In the genomic region with DNA sequence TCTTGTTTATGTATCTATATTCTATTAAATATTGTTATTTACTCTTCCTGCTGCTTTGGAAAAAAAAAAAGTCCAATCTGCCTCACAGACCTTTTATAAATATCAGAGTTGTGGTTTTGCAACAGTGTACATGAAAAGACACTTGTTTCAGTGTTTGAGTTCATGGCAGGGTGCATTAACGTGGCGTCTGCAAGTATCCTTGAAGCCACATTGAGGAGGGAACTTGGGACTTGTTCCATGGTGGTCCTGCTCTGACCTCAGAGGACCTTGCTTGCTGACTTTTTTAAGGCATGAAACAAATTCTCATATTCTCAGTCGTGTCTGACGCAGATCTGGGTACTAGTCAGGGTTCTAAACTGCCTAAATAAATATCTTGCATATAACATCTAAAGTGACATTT, we compare ENCODE assay signal across 30 cellular contexts. TPM values are rescaled to one million over a fixed set of nuclear protein-coding genes. Genes with fewer than 3 reads are reported as not detected.
DNase-seq lines count a peak whose midpoint lies in the region; ATAC-seq, FAIRE-seq and TF ChIP-seq lines count a peak whose summit lies in the region.
"Had no signal": no experiment of that assay in that cellular context is flagged by ENCODE, and none has a peak within 500 bp of the region (broad histone marks: within the 10 kb centered on the region; RNA-seq: fewer than 3 reads in every experiment).

No MANE protein-coding gene starts in this region.

- TF ChIP-seq CTCF in endothelial cell (IDR thresholded peaks at IDR 0.05; ENCODE audit: unreplicated experiment) = no peak

- H4K8ac ChIP-seq in trophoblast cell (ENCODE audit: low read depth, low read length) = no peak overlapping the region

- no peak overlapping the region for H2BK5ac ChIP-seq in trophoblast cell (ENCODE audit: low read depth, low read length, poor library complexity)

- peak overlapping the region; percentile 87 for H3K27ac Mint-ChIP-seq in endothelial cell (ENCODE audit: unreplicated experiment)
- H3K27ac Mint-ChIP-seq: activated CD4-positive, alpha-beta memory T cell treated with anti-CD3 and anti-CD28 coated beads, Interleukin-2, amount 10 ng/mL, durations not matched to agents 7 days and 5 days; activated naive CD4-positive, alpha-beta T cell treated with anti-CD3 and anti-CD28 coated beads, Interleukin-2, amount 50 U/mL, for 24 hours; activated T-helper 17 cell treated with anti-CD3 and anti-CD28 coated beads, Interleukin-2, amount 50 U/mL, for 72 hours; CD14-positive monocyte; GM23338; IgD-negative memory B cell had no signal

- H3K4me3 Mint-ChIP-seq in endothelial cell (ENCODE audit: unreplicated experiment) = no peak overlapping the region
- H3K4me3 Mint-ChIP-seq: activated CD4-positive, alpha-beta memory T cell treated with anti-CD3 and anti-CD28 coated beads, Interleukin-2, amount 10 ng/mL, durations not matched to agents 7 days and 5 days; activated naive CD4-positive, alpha-beta T cell treated with anti-CD3 and anti-CD28 coated beads, Interleukin-2, amount 50 U/mL, for 24 hours; activated T-helper 17 cell treated with anti-CD3 and anti-CD28 coated beads, Interleukin-2, amount 50 U/mL, for 72 hours; CD14-positive monocyte; endodermal cell; GM23338; IgD-negative memory B cell; natural killer cell treated with Interleukin-12 subunit alpha and Interleukin-12 subunit beta and Interleukin-15 and Interleukin-18, amount 100 ng/mL, for 72 hours had no signal

- DNase-seq in GM18507 (ENCODE audit: extremely low spot score, insufficient read length, low read depth) = no peak
- DNase-seq in endothelial cell (ENCODE audit: low spot score) = no peak
- DNase-seq in trophoblast cell = no peak
- no peak for DNase-seq in Kasumi-1 (lab: John Stamatoyannopoulos, UW)
- DNase-seq in SHP77 treated with DMSO at 0.1 percent for 48 hours (lab: John Stamatoyannopoulos, UW) = no peak
- DNase-seq in NCI-H774 (lab: John Stamatoyannopoulos, UW) = no peak
- DNase-seq: activated CD4-positive, alpha-beta memory T cell treated with anti-CD3 and anti-CD28 coated beads, Interleukin-2, amount 10 ng/mL, durations not matched to agents 7 days and 5 days; DMS79; endodermal cell; lower lobe of right lung; mucosa of descending colon; NCI-H1092 treated with DMSO at 0.1 percent for 48 hours; NCI-H187 treated with DMSO at 0.1 percent for 48 hours; NCI-H526 treated with DMSO at 0.1 percent for 48 hours; Peyer's patch; SJCRH30; stimulated activated CD4-positive, alpha-beta T cell treated with anti-CD3 and anti-CD28 coated beads, Interleukin-2, amount 100 ng/mL, for 48 hours; uterus had no signal

- H4K91ac ChIP-seq in trophoblast cell (ENCODE audit: low read depth, low read length) = no peak overlapping the region

- peak; percentile 47 for FAIRE-seq in GM18507 (lab: Jason Lieb, UNC)
- FAIRE-seq: islet of Langerhans, TTC549 had no signal

- H3K9me3 Mint-ChIP-seq in endothelial cell (ENCODE audit: unreplicated experiment) = no peaks in the 10 kb centered on the region
- H3K9me3 Mint-ChIP-seq: activated CD4-positive, alpha-beta memory T cell treated with anti-CD3 and anti-CD28 coated beads, Interleukin-2, amount 10 ng/mL, durations not matched to agents 7 days and 5 days; activated naive CD4-positive, alpha-beta T cell treated with anti-CD3 and anti-CD28 coated beads, Interleukin-2, amount 50 U/mL, for 24 hours; activated T-helper 17 cell treated with anti-CD3 and anti-CD28 coated beads, Interleukin-2, amount 50 U/mL, for 72 hours; CD14-positive monocyte; endodermal cell; GM23338; IgD-negative memory B cell; natural killer cell treated with Interleukin-12 subunit alpha and Interleukin-12 subunit beta and Interleukin-15 and Interleukin-18, amount 100 ng/mL, for 72 hours had no signal

- no peaks in the 10 kb centered on the region for H3K9me3 ChIP-seq in trophoblast cell (ENCODE audit: insufficient read depth, low read depth, low read length)
- H3K9me3 ChIP-seq: lower lobe of right lung, mucosa of descending colon, Peyer's patch, SJCRH30, uterus had no signal

- H2AFZ ChIP-seq in ACC112 (ENCODE audit: low read length, unreplicated experiment) (no peak overlapping the region), trophoblast cell (ENCODE audit: insufficient read depth, low read length, poor library complexity) (no peak overlapping the region)
- H2AFZ ChIP-seq: GM23338 had no signal

- H4K12ac ChIP-seq in trophoblast cell (ENCODE audit: low read depth, low read length) = no peak overlapping the region

- H3K79me1 ChIP-seq in trophoblast cell (ENCODE audit: low read length) = no peaks in the 10 kb centered on the region

- no peak overlapping the region for H3K14ac ChIP-seq in trophoblast cell (ENCODE audit: low read length)

- no peak overlapping the region for H2BK120ac ChIP-seq in trophoblast cell (ENCODE audit: insufficient read depth, low read length, poor library complexity)

- H3K9ac ChIP-seq in trophoblast cell (ENCODE audit: low read length) = no peak overlapping the region

- H3K79me2 ChIP-seq in ACC112 (ENCODE audit: control insufficient read depth, insufficient read depth, low read length, unreplicated experiment) (peaks cover 90% of the 10 kb centered on the region), trophoblast cell (ENCODE audit: control insufficient read depth, insufficient read depth, low read length, poor library complexity) (peaks cover 3% of the 10 kb centered on the region)

- H3K18ac ChIP-seq in trophoblast cell (ENCODE audit: low read length) = no peak overlapping the region

- H3K4me1 ChIP-seq in ACC112 (ENCODE audit: control insufficient read depth, insufficient read depth, low read length, unreplicated experiment) (peaks cover 86% of the 10 kb centered on the region), trophoblast cell (ENCODE audit: control insufficient read depth in 1 of 2, insufficient read depth in 2 of 2, low read length in 2 of 2) (peaks cover 2 to 6% of the 10 kb centered on the region in 2 experiments)
- H3K4me1 ChIP-seq: uterus had no signal

- no CpG with 5 or more reads among the region's 4 CpGs for WGBS in trophoblast cell (ENCODE audit: extremely low coverage, insufficient coverage, insufficient read length)

- no peak overlapping the region for H3K4me3 ChIP-seq in ACC112 (ENCODE audit: low read depth, low read length)
- H3K4me3 ChIP-seq in trophoblast cell (ENCODE audit: low read depth, low read length) = no peak overlapping the region
- H3K4me3 ChIP-seq: GM23338, lower lobe of right lung, mucosa of descending colon, Peyer's patch, SJCRH30, smooth muscle cell, uterus had no signal

- H3K27me3 ChIP-seq in ACC112 (ENCODE audit: insufficient read depth, low read length) (no peaks in the 10 kb centered on the region), trophoblast cell (ENCODE audit: insufficient read depth, low read length) (no peaks in the 10 kb centered on the region)
- H3K27me3 ChIP-seq: Peyer's patch, SJCRH30, uterus had no signal

- H3K4me2 ChIP-seq in trophoblast cell (ENCODE audit: low read length) = no peak overlapping the region
- H3K4me2 ChIP-seq: GM23338, smooth muscle cell had no signal

- peak overlapping the region; percentile 60 for H3K27ac ChIP-seq in ACC112 (ENCODE audit: low read depth, low read length)
- no peak overlapping the region for H3K27ac ChIP-seq in trophoblast cell (ENCODE audit: low read depth, low read length)
- H3K27ac ChIP-seq: Peyer's patch, SJCRH30 had no signal

- no peak for ATAC-seq in GM19023 (IDR thresholded peaks at IDR 0.05; ENCODE audit: unreplicated experiment)
- ATAC-seq: activated CD4-positive, CD25-positive, alpha-beta regulatory T cell treated with anti-CD3 and anti-CD28 coated beads, Interleukin-2, amount 50 U/mL, for 24 hours; activated T-helper 17 cell treated with anti-CD3 and anti-CD28 coated beads, Interleukin-2, amount 50 U/mL, for 72 hours; GM23338; lower lobe of right lung; mucosa of descending colon; natural killer cell treated with Interleukin-12 subunit alpha and Interleukin-12 subunit beta and Interleukin-15 and Interleukin-18, amount 100 ng/mL, for 72 hours had no signal

- H3K4me1 Mint-ChIP-seq in endothelial cell (ENCODE audit: unreplicated experiment) = peaks cover 89% of the 10 kb centered on the region
- H3K4me1 Mint-ChIP-seq: activated CD4-positive, alpha-beta memory T cell treated with anti-CD3 and anti-CD28 coated beads, Interleukin-2, amount 10 ng/mL, durations not matched to agents 7 days and 5 days; activated naive CD4-positive, alpha-beta T cell treated with anti-CD3 and anti-CD28 coated beads, Interleukin-2, amount 50 U/mL, for 24 hours; activated T-helper 17 cell treated with anti-CD3 and anti-CD28 coated beads, Interleukin-2, amount 50 U/mL, for 72 hours; IgD-negative memory B cell had no signal

- H3K36me3 Mint-ChIP-seq in endothelial cell (ENCODE audit: low read depth, unreplicated experiment) = peaks cover 11% of the 10 kb centered on the region
- H3K36me3 Mint-ChIP-seq: activated naive CD4-positive, alpha-beta T cell treated with anti-CD3 and anti-CD28 coated beads, Interleukin-2, amount 50 U/mL, for 24 hours; CD14-positive monocyte; IgD-negative memory B cell; natural killer cell treated with Interleukin-12 subunit alpha and Interleukin-12 subunit beta and Interleukin-15 and Interleukin-18, amount 100 ng/mL, for 72 hours had no signal

- peak overlapping the region; percentile 19 for H3K4ac ChIP-seq in trophoblast cell (ENCODE audit: low read depth, low read length)

- no peak overlapping the region for H3K23ac ChIP-seq in trophoblast cell (ENCODE audit: low read length)

- H3K36me3 ChIP-seq in ACC112 (ENCODE audit: insufficient read depth, low read length) = 0 out of 2 replicates have a peak, but pooled peaks cover 9% of the 10 kb centered on the region
- H3K36me3 ChIP-seq in trophoblast cell (ENCODE audit: control insufficient read depth in 1 of 2, insufficient read depth in 2 of 2, low read length in 2 of 2) = peaks cover under 1 to 2% of the 10 kb centered on the region in 2 experiments
- H3K36me3 ChIP-seq: lower lobe of right lung, Peyer's patch, uterus had no signal

- peaks cover 7% of the 10 kb centered on the region for H3K27me3 Mint-ChIP-seq in endothelial cell (ENCODE audit: unreplicated experiment)
- H3K27me3 Mint-ChIP-seq: activated CD4-positive, alpha-beta memory T cell treated with anti-CD3 and anti-CD28 coated beads, Interleukin-2, amount 10 ng/mL, durations not matched to agents 7 days and 5 days; IgD-negative memory B cell; natural killer cell treated with Interleukin-12 subunit alpha and Interleukin-12 subunit beta and Interleukin-15 and Interleukin-18, amount 100 ng/mL, for 72 hours had no signal

- H2AK5ac ChIP-seq in trophoblast cell (ENCODE audit: low read length) = no peak overlapping the region

- H2BK12ac ChIP-seq in trophoblast cell (ENCODE audit: low read length) = no peak overlapping the region

RNA-seq across cellular contexts. Expression of a gene that starts 55.1 kb away (rescaled TPM):
- 246 TPM for total RNA-seq in endothelial cell (ENCODE audit: unreplicated experiment)
- polyA plus RNA-seq in trophoblast cell (2013) = 49.0 and 54.7 TPM in 2 replicates
